In genomic region chr16:69424053-69424934, GRCh38 we compare ENCODE assay signal across 1 cellular context.
TF ChIP-seq lines count a peak whose summit lies in the region.

A gene with protein sequence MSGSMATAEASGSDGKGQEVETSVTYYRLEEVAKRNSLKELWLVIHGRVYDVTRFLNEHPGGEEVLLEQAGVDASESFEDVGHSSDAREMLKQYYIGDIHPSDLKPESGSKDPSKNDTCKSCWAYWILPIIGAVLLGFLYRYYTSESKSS (plus strand): TSS chr16:69424619. CDS start chr16:69424684, 65 bp downstream.

TF ChIP-seq in HepG2, 621 proteins besides CTCF, POLR2A, EP300 and RAD21 (continued from another document and continues in another):
- no peak for TF ChIP-seq ZNF646 (CRISPR knock-in tag; IDR thresholded peaks at IDR 0.05)
- peak; percentile 80; the same call in 1 of the 2 replicates for TF ChIP-seq ZFP1 (CRISPR knock-in tag; IDR thresholded peaks at IDR 0.05)
- TF ChIP-seq, protein P1, sequence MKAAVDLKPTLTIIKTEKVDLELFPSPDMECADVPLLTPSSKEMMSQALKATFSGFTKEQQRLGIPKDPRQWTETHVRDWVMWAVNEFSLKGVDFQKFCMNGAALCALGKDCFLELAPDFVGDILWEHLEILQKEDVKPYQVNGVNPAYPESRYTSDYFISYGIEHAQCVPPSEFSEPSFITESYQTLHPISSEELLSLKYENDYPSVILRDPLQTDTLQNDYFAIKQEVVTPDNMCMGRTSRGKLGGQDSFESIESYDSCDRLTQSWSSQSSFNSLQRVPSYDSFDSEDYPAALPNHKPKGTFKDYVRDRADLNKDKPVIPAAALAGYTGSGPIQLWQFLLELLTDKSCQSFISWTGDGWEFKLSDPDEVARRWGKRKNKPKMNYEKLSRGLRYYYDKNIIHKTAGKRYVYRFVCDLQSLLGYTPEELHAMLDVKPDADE (CRISPR knock-in tag; IDR thresholded peaks at IDR 0.05) = no peak
- no peak for TF ChIP-seq SUZ12 (IDR thresholded peaks at IDR 0.05; ENCODE audit: low read depth, low read length)
- TF ChIP-seq, protein P2, sequence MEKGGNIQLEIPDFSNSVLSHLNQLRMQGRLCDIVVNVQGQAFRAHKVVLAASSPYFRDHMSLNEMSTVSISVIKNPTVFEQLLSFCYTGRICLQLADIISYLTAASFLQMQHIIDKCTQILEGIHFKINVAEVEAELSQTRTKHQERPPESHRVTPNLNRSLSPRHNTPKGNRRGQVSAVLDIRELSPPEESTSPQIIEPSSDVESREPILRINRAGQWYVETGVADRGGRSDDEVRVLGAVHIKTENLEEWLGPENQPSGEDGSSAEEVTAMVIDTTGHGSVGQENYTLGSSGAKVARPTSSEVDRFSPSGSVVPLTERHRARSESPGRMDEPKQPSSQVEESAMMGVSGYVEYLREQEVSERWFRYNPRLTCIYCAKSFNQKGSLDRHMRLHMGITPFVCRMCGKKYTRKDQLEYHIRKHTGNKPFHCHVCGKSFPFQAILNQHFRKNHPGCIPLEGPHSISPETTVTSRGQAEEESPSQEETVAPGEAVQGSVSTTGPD (CRISPR knock-in tag; IDR thresholded peaks at IDR 0.05) = no peak
- peak; percentile 81 for TF ChIP-seq ETV5 (CRISPR knock-in tag; IDR thresholded peaks at IDR 0.05; ENCODE audit: borderline replicate concordance)
- peak; percentile 57; the same call in 1 of the 2 replicates for TF ChIP-seq ZSCAN21 (CRISPR knock-in tag; IDR thresholded peaks at IDR 0.05; ENCODE audit: borderline replicate concordance)
- TF ChIP-seq, protein P3, sequence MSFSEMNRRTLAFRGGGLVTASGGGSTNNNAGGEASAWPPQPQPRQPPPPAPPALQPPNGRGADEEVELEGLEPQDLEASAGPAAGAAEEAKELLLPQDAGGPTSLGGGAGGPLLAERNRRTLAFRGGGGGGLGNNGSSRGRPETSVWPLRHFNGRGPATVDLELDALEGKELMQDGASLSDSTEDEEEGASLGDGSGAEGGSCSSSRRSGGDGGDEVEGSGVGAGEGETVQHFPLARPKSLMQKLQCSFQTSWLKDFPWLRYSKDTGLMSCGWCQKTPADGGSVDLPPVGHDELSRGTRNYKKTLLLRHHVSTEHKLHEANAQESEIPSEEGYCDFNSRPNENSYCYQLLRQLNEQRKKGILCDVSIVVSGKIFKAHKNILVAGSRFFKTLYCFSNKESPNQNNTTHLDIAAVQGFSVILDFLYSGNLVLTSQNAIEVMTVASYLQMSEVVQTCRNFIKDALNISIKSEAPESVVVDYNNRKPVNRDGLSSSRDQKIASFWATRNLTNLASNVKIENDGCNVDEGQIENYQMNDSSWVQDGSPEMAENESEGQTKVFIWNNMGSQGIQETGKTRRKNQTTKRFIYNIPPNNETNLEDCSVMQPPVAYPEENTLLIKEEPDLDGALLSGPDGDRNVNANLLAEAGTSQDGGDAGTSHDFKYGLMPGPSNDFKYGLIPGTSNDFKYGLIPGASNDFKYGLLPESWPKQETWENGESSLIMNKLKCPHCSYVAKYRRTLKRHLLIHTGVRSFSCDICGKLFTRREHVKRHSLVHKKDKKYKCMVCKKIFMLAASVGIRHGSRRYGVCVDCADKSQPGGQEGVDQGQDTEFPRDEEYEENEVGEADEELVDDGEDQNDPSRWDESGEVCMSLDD (CRISPR knock-in tag; IDR thresholded peaks at IDR 0.05; ENCODE audit: borderline replicate concordance) = no peak
- peak; percentile 95 for TF ChIP-seq ZNF350 (CRISPR knock-in tag; IDR thresholded peaks at IDR 0.05; ENCODE audit: borderline replicate concordance, low read depth)
- TF ChIP-seq, protein P4, sequence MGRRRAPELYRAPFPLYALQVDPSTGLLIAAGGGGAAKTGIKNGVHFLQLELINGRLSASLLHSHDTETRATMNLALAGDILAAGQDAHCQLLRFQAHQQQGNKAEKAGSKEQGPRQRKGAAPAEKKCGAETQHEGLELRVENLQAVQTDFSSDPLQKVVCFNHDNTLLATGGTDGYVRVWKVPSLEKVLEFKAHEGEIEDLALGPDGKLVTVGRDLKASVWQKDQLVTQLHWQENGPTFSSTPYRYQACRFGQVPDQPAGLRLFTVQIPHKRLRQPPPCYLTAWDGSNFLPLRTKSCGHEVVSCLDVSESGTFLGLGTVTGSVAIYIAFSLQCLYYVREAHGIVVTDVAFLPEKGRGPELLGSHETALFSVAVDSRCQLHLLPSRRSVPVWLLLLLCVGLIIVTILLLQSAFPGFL (CRISPR knock-in tag; IDR thresholded peaks at IDR 0.05) = no peak
- no peak for TF ChIP-seq PCBP1 (IDR thresholded peaks at IDR 0.05; ENCODE audit: borderline replicate concordance, low read depth, low read length)
- 0 out of 2 replicates have a peak, but pooled peaks have one; percentile 64 for TF ChIP-seq ZNF761 (CRISPR knock-in tag; conservative IDR thresholded peaks at IDR 0.05)
- no peak for TF ChIP-seq LBX2 (CRISPR knock-in tag; IDR thresholded peaks at IDR 0.05; ENCODE audit: borderline replicate concordance)
- no peak for TF ChIP-seq PHB2 (IDR thresholded peaks at IDR 0.05; ENCODE audit: partially characterized antibody)
- TF ChIP-seq JUN (CRISPR knock-in tag; IDR thresholded peaks at IDR 0.05) = 0 out of 2 replicates have a peak, but pooled peaks have one; percentile 27
- TF ChIP-seq ZNF567 (CRISPR knock-in tag; IDR thresholded peaks at IDR 0.05; ENCODE audit: borderline replicate concordance) = no peak
- TF ChIP-seq HOXA9 (CRISPR knock-in tag; IDR thresholded peaks at IDR 0.05; ENCODE audit: borderline replicate concordance) = no peak
- TF ChIP-seq, protein P5, sequence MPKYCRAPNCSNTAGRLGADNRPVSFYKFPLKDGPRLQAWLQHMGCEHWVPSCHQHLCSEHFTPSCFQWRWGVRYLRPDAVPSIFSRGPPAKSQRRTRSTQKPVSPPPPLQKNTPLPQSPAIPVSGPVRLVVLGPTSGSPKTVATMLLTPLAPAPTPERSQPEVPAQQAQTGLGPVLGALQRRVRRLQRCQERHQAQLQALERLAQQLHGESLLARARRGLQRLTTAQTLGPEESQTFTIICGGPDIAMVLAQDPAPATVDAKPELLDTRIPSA (CRISPR knock-in tag; IDR thresholded peaks at IDR 0.05; ENCODE audit: borderline replicate concordance) = no peak
- TF ChIP-seq MATR3 (CRISPR knock-in tag; IDR thresholded peaks at IDR 0.05) = no peak
- no peak for TF ChIP-seq ZNF740 (CRISPR knock-in tag; IDR thresholded peaks at IDR 0.05)
- peak; percentile 91 for TF ChIP-seq ZNF143 (CRISPR knock-in tag; IDR thresholded peaks at IDR 0.05)
- peak; percentile 92 for TF ChIP-seq IRF9 (CRISPR knock-in tag; IDR thresholded peaks at IDR 0.05; ENCODE audit: borderline replicate concordance)
- no peak for TF ChIP-seq NR2F1 (CRISPR knock-in tag; IDR thresholded peaks at IDR 0.05)
- TF ChIP-seq NFYC (CRISPR knock-in tag; IDR thresholded peaks at IDR 0.05) = peak; percentile 97
- TF ChIP-seq TCF7 (IDR thresholded peaks at IDR 0.05; ENCODE audit: low read depth) = no peak
- TF ChIP-seq, protein P6, sequence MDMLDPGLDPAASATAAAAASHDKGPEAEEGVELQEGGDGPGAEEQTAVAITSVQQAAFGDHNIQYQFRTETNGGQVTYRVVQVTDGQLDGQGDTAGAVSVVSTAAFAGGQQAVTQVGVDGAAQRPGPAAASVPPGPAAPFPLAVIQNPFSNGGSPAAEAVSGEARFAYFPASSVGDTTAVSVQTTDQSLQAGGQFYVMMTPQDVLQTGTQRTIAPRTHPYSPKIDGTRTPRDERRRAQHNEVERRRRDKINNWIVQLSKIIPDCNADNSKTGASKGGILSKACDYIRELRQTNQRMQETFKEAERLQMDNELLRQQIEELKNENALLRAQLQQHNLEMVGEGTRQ (IDR thresholded peaks at IDR 0.05; ENCODE audit: low read depth, low read length) = no peak
- TF ChIP-seq, protein P6 (CRISPR knock-in tag; IDR thresholded peaks at IDR 0.05; ENCODE audit: borderline replicate concordance) = peak; percentile 57; the same call in 1 of the 2 replicates
- TF ChIP-seq ZMAT3 (CRISPR knock-in tag; conservative IDR thresholded peaks at IDR 0.05) = peak; percentile 85
- no peak for TF ChIP-seq RBM22 (optimal IDR thresholded peaks at IDR 0.05; ENCODE audit: low read length)
- TF ChIP-seq RELA (CRISPR knock-in tag; IDR thresholded peaks at IDR 0.05) = no peak
- TF ChIP-seq ZNF781 (CRISPR knock-in tag; IDR thresholded peaks at IDR 0.05; ENCODE audit: borderline replicate concordance, not compliant biosample characterization) = no peak
- TF ChIP-seq ZNF746 (CRISPR knock-in tag; IDR thresholded peaks at IDR 0.05) = 0 out of 2 replicates have a peak, but pooled peaks have one; percentile 79
- TF ChIP-seq HCFC1 (IDR thresholded peaks at IDR 0.05; ENCODE audit: low read depth, low read length) = peak; percentile 8; the same call in 1 of the 2 replicates
- TF ChIP-seq NCOR1 (IDR thresholded peaks at IDR 0.05; ENCODE audit: borderline replicate concordance, low read length) = peak; percentile 54; the same call in 1 of the 2 replicates
- TF ChIP-seq ZNF543 (CRISPR knock-in tag; IDR thresholded peaks at IDR 0.05) = peak; percentile 94
- TF ChIP-seq JUND (CRISPR knock-in tag; IDR thresholded peaks at IDR 0.05) = no peak
- TF ChIP-seq ZNF263 (CRISPR knock-in tag; IDR thresholded peaks at IDR 0.05) = no peak; the same call in 1 of the 2 replicates
- no peak for TF ChIP-seq ISX (CRISPR knock-in tag; conservative IDR thresholded peaks at IDR 0.05)
- no peak for TF ChIP-seq ZBTB43 (CRISPR knock-in tag; conservative IDR thresholded peaks at IDR 0.05)
- TF ChIP-seq SAFB2 (CRISPR knock-in tag; IDR thresholded peaks at IDR 0.05; ENCODE audit: borderline replicate concordance, low read depth) = peak; percentile 77; the same call in 1 of the 2 replicates
- TF ChIP-seq NFYB (CRISPR knock-in tag; IDR thresholded peaks at IDR 0.05) = peak; percentile 96
- TF ChIP-seq KLF9 (CRISPR knock-in tag; IDR thresholded peaks at IDR 0.05; ENCODE audit: low read depth) = no peak; the same call in 1 of the 2 replicates
- no peak for TF ChIP-seq ZNF446 (CRISPR knock-in tag; IDR thresholded peaks at IDR 0.05)
- TF ChIP-seq GZF1 (CRISPR knock-in tag; IDR thresholded peaks at IDR 0.05) = no peak
